Comparison of ENCODE assay signal across 1 cellular context in the genomic region with DNA sequence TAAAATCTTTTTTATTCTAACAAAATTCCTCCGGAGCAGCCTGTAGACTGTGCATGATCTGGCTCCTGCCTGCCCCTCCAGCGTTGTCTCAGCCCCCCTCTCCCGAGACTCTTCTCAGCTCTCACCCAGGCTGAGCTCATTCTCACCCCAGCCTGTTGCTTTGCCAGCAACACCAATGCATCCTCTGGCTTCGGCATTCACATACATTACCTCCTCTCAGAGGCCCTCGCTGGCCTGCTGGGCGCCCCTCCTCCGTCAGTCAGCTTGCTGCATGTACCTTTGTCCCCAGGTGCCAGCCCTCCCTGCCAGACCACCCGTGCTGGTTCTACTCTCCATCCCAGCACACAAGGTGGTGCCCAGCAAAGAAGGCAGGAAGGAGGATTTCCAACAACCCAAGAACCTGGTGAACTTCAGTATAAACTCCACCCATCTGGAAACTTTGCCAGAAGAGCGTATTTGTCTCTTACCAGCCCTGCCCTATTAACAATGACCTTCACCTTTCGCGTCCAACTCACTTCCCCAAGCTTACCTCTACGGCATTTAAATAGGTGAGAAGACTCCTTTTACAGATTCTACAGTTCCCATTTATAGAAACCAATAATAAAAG.
TF ChIP-seq lines count a peak whose summit lies in the region.

No MANE protein-coding gene starts in this region.

TF ChIP-seq in GM12878, 131 proteins besides CTCF, POLR2A, EP300 and RAD21:
- TF ChIP-seq, protein P1, sequence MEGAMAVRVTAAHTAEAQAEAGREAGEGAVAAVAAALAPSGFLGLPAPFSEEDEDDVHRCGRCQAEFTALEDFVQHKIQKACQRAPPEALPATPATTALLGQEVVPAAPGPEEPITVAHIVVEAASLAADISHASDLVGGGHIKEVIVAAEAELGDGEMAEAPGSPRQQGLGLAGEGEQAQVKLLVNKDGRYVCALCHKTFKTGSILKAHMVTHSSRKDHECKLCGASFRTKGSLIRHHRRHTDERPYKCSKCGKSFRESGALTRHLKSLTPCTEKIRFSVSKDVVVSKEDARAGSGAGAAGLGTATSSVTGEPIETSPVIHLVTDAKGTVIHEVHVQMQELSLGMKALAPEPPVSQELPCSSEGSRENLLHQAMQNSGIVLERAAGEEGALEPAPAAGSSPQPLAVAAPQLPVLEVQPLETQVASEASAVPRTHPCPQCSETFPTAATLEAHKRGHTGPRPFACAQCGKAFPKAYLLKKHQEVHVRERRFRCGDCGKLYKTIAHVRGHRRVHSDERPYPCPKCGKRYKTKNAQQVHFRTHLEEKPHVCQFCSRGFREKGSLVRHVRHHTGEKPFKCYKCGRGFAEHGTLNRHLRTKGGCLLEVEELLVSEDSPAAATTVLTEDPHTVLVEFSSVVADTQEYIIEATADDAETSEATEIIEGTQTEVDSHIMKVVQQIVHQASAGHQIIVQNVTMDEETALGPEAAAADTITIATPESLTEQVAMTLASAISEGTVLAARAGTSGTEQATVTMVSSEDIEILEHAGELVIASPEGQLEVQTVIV (IDR thresholded peaks at IDR 0.05; ENCODE audit: borderline replicate concordance, partially characterized antibody): no peak
- TF ChIP-seq ZNF24 (IDR thresholded peaks at IDR 0.05) (no peak), ZBTB40 (IDR thresholded peaks at IDR 0.05; ENCODE audit: borderline replicate concordance) (no peak), SIN3A (IDR thresholded peaks at IDR 0.05; ENCODE audit: low read depth, low read length) (no peak), ZBED1 (IDR thresholded peaks at IDR 0.05; ENCODE audit: borderline replicate concordance) (no peak), NR2C1 (IDR thresholded peaks at IDR 0.05) (no peak), SUPT20H (IDR thresholded peaks at IDR 0.05; ENCODE audit: borderline replicate concordance, control insufficient read depth, low read depth, low read length) (no peak), YBX1 (IDR thresholded peaks at IDR 0.05) (no peak)
